9 cellular contexts compared by ENCODE assay signal in the genomic region with DNA sequence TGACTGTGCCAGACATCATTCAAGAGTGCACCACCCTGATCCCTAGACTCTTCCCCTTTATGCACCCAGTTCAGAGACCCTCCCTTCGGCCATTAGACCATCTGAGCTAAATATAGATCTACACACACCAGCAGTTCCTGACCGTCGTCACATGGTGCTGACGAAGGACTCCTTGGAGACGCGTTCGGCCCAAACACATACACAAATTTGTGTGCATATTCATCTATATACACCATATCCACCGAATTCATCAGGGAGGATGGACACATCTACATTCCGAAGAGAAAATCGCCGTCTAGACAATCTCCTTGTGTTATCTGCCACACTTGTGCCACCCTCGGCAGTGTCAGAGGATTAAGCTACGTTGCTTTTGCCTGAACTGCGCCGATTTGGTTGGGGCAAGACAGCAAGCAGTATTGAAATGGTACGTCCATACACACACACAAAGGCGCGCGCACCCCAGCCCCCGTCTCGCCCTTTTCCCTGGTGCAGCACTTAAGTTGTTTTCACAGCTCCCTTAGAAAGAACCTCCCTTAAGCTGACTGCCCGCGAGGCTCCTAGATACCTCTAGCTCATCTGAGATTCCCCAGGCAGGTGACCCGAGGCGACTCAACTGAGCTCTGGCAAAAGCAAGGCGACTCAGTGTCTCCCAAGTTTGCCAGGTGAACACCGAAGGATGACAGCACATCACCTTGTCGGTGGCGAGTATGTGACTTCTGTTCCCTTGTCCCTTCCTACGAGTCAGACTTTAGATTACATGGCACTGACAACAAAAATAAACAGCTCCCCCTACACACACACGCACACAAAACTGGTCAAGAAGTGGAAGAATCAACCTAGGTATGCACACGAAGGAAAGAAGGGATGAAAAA. TPM values are rescaled to one million over a fixed set of nuclear protein-coding genes. Genes with fewer than 3 reads are reported as not detected.
DNase-seq lines count a peak whose midpoint lies in the region; ATAC-seq lines count a peak whose summit lies in the region.
"Had no signal": no experiment of that assay in that cellular context is flagged by ENCODE, and none has a peak within 500 bp of the region (broad histone marks: within the 10 kb centered on the region; RNA-seq: fewer than 3 reads in every experiment).

No MANE protein-coding gene starts in this region.

- in situ Hi-C loops in Caki2 (cut with HindIII; ENCODE audit: low pct_unique_long_range_greater_than_20kb, low sequenced_read_pairs), result no loop called here

- WGBS in esophagus, 2 donors, result 2% methylated on average over 32 of the region's 32 CpGs

- H3K36me3 ChIP-seq in esophagus (ENCODE audit: control insufficient read depth in 2 of 2, insufficient read depth in 2 of 2, low read length in 1 of 2), result no peaks in the 10 kb centered on the region

- peak overlapping the region; percentile 89 to 96 for H3K27ac Mint-ChIP-seq in stimulated activated naive CD8-positive, alpha-beta T cell treated with anti-CD3 and anti-CD28 coated beads, Interleukin-15, amount 100 ng/mL, for 72 hours

- H3K4me3 Mint-ChIP-seq in stimulated activated naive CD8-positive, alpha-beta T cell treated with anti-CD3 and anti-CD28 coated beads, Interleukin-15, amount 100 ng/mL, for 72 hours, result peak overlapping the region; percentile 89 to 93

- peak overlapping the region; percentile 65 to 68 for H3K4me3 ChIP-seq in esophagus (ENCODE audit: low read depth in 1 of 2, low read length in 2 of 2)

- peaks cover 50% of the 10 kb centered on the region for H3K4me1 Mint-ChIP-seq in stimulated activated naive CD8-positive, alpha-beta T cell treated with anti-CD3 and anti-CD28 coated beads, Interleukin-15, amount 100 ng/mL, for 72 hours

- peak overlapping the region; percentile 93 to 96 for H3K27ac ChIP-seq in esophagus (ENCODE audit: low read depth in 2 of 2, low read length in 1 of 2)

- H3K9me3 ChIP-seq in esophagus (ENCODE audit: control insufficient read depth in 2 of 2, insufficient read depth in 1 of 2, low read depth in 1 of 2, low read length in 1 of 2), result no peaks in the 10 kb centered on the region

- peak; percentile 14 for ATAC-seq in stimulated activated naive CD8-positive, alpha-beta T cell treated with anti-CD3 and anti-CD28 coated beads, Interleukin-15, amount 100 ng/mL, for 72 hours

- H3K4me1 ChIP-seq in esophagus (ENCODE audit: control insufficient read depth in 2 of 2, insufficient read depth in 2 of 2, low read length in 1 of 2), result peaks cover 2 to 5% of the 10 kb centered on the region in 2 donors

- H3K9me3 Mint-ChIP-seq in stimulated activated naive CD8-positive, alpha-beta T cell treated with anti-CD3 and anti-CD28 coated beads, Interleukin-15, amount 100 ng/mL, for 72 hours, result no peaks in the 10 kb centered on the region

- no peaks in the 10 kb centered on the region for H3K27me3 ChIP-seq in esophagus (ENCODE audit: control insufficient read depth in 1 of 2, insufficient read depth in 2 of 2, low read length in 2 of 2)

- no peaks in the 10 kb centered on the region for H3K27me3 Mint-ChIP-seq in stimulated activated naive CD8-positive, alpha-beta T cell treated with anti-CD3 and anti-CD28 coated beads, Interleukin-15, amount 100 ng/mL, for 72 hours

- DNase-seq in Caki2 (ENCODE audit: low read depth) (peak; percentile 55), NCI-H1694 treated with DMSO at 0.1 percent for 48 hours (lab: John Stamatoyannopoulos, UW) (peak; percentile 18), activated T-cell treated with anti-CD3 and anti-CD28 coated beads for 48 hours (ENCODE audit: low read depth) (peak; percentile 17), mucosa of gallbladder (ENCODE audit: low spot score) (peak; percentile 68), SKM-1 treated with dmso at 0.1 percent for 144 hours (lab: John Stamatoyannopoulos, UW; ENCODE audit: unreplicated experiment) (no peak), dermis blood vessel endothelial cell (no peak)
- DNase-seq in stimulated activated naive CD8-positive, alpha-beta T cell treated with anti-CD3 and anti-CD28 coated beads, Interleukin-15, amount 100 ng/mL, for 72 hours, result peak; percentile 49 to 51

RNA-seq across cellular contexts. Expression of a gene that starts 1.0 kb away (rescaled TPM):
- 3.6 and 5.5 TPM in 2 replicates for total RNA-seq in Caki2 (2014; rRNA removed; shearing (Covaris generic); ENCODE audit: low replicate concordance)
- 10 to 100 TPM in 1 of 2 donors, 1 to 10 TPM in 1; 7.4 to 22.1 TPM for polyA plus RNA-seq in esophagus
- total RNA-seq in mucosa of gallbladder (24.7 TPM), dermis blood vessel endothelial cell (0.33 and 0.34 TPM in 2 replicates)
- total RNA-seq: HT1080 had no signal

Comparison
In these comparisons a context has a peak if more than half of its experiments do, and no peak if none do; other contexts are left out.
1. DNase-seq: peak in Caki2 (single experiment), NCI-H1694 treated with DMSO at 0.1 percent for 48 hours (single experiment), activated T-cell treated with anti-CD3 and anti-CD28 coated beads for 48 hours (single experiment), mucosa of gallbladder (single experiment) and stimulated activated naive CD8-positive, alpha-beta T cell treated with anti-CD3 and anti-CD28 coated beads, Interleukin-15, amount 100 ng/mL, for 72 hours (2 of 2); none in SKM-1 treated with dmso at 0.1 percent for 144 hours (single experiment) and dermis blood vessel endothelial cell (single experiment).